8 cellular contexts compared by ENCODE assay signal in the genomic region with DNA sequence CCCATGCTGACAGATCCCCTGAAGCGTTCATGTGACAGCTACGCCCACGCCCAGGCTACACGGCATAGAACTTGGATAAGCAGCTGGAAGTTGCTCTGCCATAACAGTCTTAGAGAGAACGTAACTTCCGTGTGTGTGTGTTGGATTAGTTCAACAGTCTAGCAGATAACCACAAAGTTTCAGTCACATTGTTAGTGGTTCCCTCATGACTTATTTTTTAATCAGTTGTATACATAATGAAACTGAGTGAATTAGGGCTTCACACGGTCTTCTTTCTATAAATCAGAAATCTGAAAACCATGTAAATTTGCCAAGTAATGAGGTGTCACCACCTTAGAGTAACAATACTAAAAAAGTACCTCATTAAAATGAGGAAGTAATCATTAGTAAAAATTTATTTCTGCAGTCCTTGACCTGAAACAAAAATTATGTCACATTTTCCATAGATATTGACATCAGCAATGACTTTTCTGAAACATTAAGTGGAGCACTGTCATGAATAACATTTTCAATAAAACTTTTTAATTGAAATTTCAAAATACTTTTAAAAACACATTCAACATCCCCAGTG. TPM values are rescaled to one million over a fixed set of nuclear protein-coding genes. Genes with fewer than 3 reads are reported as not detected.
DNase-seq lines count a peak whose midpoint lies in the region; ATAC-seq and TF ChIP-seq lines count a peak whose summit lies in the region.

No MANE protein-coding gene starts in this region.

- intact Hi-C loops in spleen (cut with DNase I; ENCODE audit: low total_unique reads), result no loop called here

- 39 to 49% (median 45%) methylated on average over 7 of the region's 7 CpGs for WGBS in spleen, 5 donors

- H3K27me3 ChIP-seq in spleen (replicated peaks in 1 of 7), result no peaks in the 10 kb centered on the region

- no peaks in the 10 kb centered on the region for H3K9me3 ChIP-seq in spleen

- peak overlapping the region in 4 of 8 donors; percentile 14 to 49 (median 22) for H3K27ac ChIP-seq in spleen

- no peaks in the 10 kb centered on the region for H3K36me3 ChIP-seq in spleen

- no peak overlapping the region for H3K4me3 ChIP-seq in spleen

- ATAC-seq in GM18873 (IDR thresholded peaks at IDR 0.05; ENCODE audit: low FRiP score, unreplicated experiment) (peak; percentile 90), HG02588 (IDR thresholded peaks at IDR 0.05; ENCODE audit: unreplicated experiment) (peak; percentile 84)

- no peak for TF ChIP-seq POLR2A in spleen (IDR thresholded peaks at IDR 0.05)

- peaks cover 0 to 15% (median 0%) of the 10 kb centered on the region in 6 donors for H3K4me1 ChIP-seq in spleen

- TF ChIP-seq CTCF in spleen (IDR thresholded peaks at IDR 0.05 in 8 of 11, conservative IDR thresholded peaks at IDR 0.05 in 3 of 11), result no peak

- DNase-seq in MV-4-11 (lab: John Stamatoyannopoulos, UW) (peak; percentile 93), mucosa of gallbladder (ENCODE audit: low spot score) (peak; percentile 15), HPDE6-E6E7 (ENCODE audit: extremely low spot score) (no peak), NCI-H1436 (lab: John Stamatoyannopoulos, UW) (no peak), spleen (no peak)
- DNase-seq in stimulated activated CD8-positive, alpha-beta memory T cell treated with anti-CD3 and anti-CD28 coated beads, Interleukin-4, amount 100 ng/mL, for 48 hours, result no peak

RNA-seq across cellular contexts. Expression of a gene that starts 21.7 kb away (rescaled TPM):
- 13.4 TPM for total RNA-seq in mucosa of gallbladder
- 10 to 100 TPM in 2 of 7 donors, 1 to 10 TPM in 5; 3.7 to 10.6 (median 5.2) TPM for total RNA-seq in spleen
- 1 to 10 TPM in 2 of 3 donors, under 1 TPM in 1; 0.83 to 1.3 (median 1.1) TPM for polyA plus RNA-seq in spleen

Comparison
In these comparisons a context has a peak if more than half of its experiments do, and no peak if none do; other contexts are left out.
1. DNase-seq: peak in MV-4-11 (single experiment) and mucosa of gallbladder (single experiment); none in HPDE6-E6E7 (single experiment), NCI-H1436 (single experiment), spleen (single experiment) and stimulated activated CD8-positive, alpha-beta memory T cell treated with anti-CD3 and anti-CD28 coated beads, Interleukin-4, amount 100 ng/mL, for 48 hours (single experiment).